In genomic region chr16:87885371-87886116, GRCh38 we compare ENCODE assay signal across 8 cellular contexts. TPM values are rescaled to one million over a fixed set of nuclear protein-coding genes. Genes with fewer than 3 reads are reported as not detected.
"Had no signal": no experiment of that assay in that cellular context is flagged by ENCODE, and none has a peak within 500 bp of the region (broad histone marks: within the 10 kb centered on the region; RNA-seq: fewer than 3 reads in every experiment).

No MANE protein-coding gene starts in this region.

RNA-seq across cellular contexts. Expression of gene CA5A, which starts 50.8 kb away (rescaled TPM):
- total RNA-seq: ascending aorta; breast epithelium; epithelial cell of proximal tubule; kidney; lung microvascular endothelial cell; mesothelial cell of epicardium; myocyte; T-helper 2 cell treated with Interferon-gamma antibody and Interleukin-4, amounts not matched to agents 100 ng/mL and 5 ng/mL, for 36 hours had no signal
